In the genomic region with DNA sequence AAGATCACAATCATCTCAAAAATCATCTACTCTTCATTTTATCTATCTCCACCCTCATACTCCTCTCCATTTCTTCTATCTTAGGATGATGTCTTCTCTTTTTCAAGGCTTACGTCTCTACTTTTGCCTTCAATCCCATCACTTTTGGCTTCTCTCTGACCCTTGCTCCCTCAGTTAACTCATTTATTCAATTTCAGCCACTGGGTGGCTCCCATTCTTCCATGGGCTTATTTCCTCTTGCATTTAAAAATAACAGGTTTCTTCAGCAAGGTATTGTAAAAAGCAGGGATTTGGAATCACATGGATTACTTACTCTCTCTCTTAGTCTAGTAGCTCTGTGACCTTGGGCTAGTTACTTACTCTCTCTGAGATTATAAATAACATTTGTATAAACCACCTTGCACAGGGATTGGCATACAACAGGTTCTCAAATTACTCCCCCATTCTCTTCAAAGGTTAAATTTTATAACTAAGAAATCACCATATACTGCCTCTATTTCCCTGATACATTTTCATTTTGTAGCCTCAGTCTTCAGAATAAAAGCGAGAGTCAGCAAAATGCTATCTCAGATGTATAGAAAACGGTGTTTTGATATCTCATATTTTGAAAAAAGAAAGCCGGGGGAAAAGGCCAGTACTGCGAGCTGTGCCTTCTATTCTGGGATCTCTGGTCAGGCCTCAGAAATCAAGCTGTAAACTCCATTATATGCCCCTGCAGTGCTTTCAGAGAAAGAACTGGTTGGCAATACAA, we compare ENCODE assay signal across 12 cellular contexts. TPM values are rescaled to one million over a fixed set of nuclear protein-coding genes. Genes with fewer than 3 reads are reported as not detected.
A peak's percentile ranks its signal among the peaks of the same experiment; 100 is the strongest.
DNase-seq lines count a peak whose midpoint lies in the region; ATAC-seq, FAIRE-seq and TF ChIP-seq lines count a peak whose summit lies in the region.
"Had no signal": no experiment of that assay in that cellular context is flagged by ENCODE, and none has a peak within 500 bp of the region (broad histone marks: within the 10 kb centered on the region; RNA-seq: fewer than 3 reads in every experiment).

No MANE protein-coding gene starts in this region.

- peaks cover 20% of the 10 kb centered on the region for H3K79me1 ChIP-seq in mesenchymal stem cell (replicated peaks; ENCODE audit: low read length, poor library complexity, severe bottlenecking)

- H2AFZ ChIP-seq in K562 (ENCODE audit: low read depth, low read length) (no peak overlapping the region), mesenchymal stem cell (ENCODE audit: low read depth, low read length) (no peak overlapping the region)

- no peak overlapping the region for H2BK12ac ChIP-seq in mesenchymal stem cell (ENCODE audit: low read length in 2 of 2)

- H3K23ac ChIP-seq in mesenchymal stem cell (ENCODE audit: low read length in 2 of 2), result no peak overlapping the region

- no peaks in the 10 kb centered on the region for H4K20me1 ChIP-seq in K562 (replicated peaks; ENCODE audit: control insufficient read depth, insufficient read depth, low read length)

- intact Hi-C loops in K562 (cut with micrococcal nuclease), result no loop called here

- no peak overlapping the region for H3K4me3 Mint-ChIP-seq in natural killer cell treated with Interleukin-12 subunit alpha and Interleukin-12 subunit beta and Interleukin-15 and Interleukin-18, amount 100 ng/mL, for 72 hours

- 92% methylated on average over 5 of the region's 5 CpGs for WGBS in K562 (ENCODE audit: insufficient coverage, low coverage, missing lambda C conversion rate)
- WGBS in mesenchymal stem cell, result 97% methylated on average over 5 of the region's 5 CpGs

- H2AK5ac ChIP-seq in mesenchymal stem cell (ENCODE audit: low read length, severe bottlenecking), result no peak overlapping the region

- H3K9me3 Mint-ChIP-seq in natural killer cell treated with Interleukin-12 subunit alpha and Interleukin-12 subunit beta and Interleukin-15 and Interleukin-18, amount 100 ng/mL, for 72 hours, result no peaks in the 10 kb centered on the region

- H3K4me3 ChIP-seq in K562 (no peak overlapping the region), mesenchymal stem cell (ENCODE audit: insufficient read depth in 1 of 2, low read depth in 1 of 2, low read length in 2 of 2) (no peak overlapping the region)

- H4K91ac ChIP-seq in mesenchymal stem cell (ENCODE audit: low read length), result no peak overlapping the region

- FAIRE-seq in K562 (lab: Jason Lieb, UNC), result no peak

- no peak overlapping the region for H2BK15ac ChIP-seq in mesenchymal stem cell (ENCODE audit: low read depth, poor library complexity, severe bottlenecking)

- no peak for ATAC-seq in K562
- no peak for ATAC-seq in natural killer cell treated with Interleukin-12 subunit alpha and Interleukin-12 subunit beta and Interleukin-15 and Interleukin-18, amount 100 ng/mL, for 72 hours
- ATAC-seq: esophagus mucosa had no signal

- in situ Hi-C loops in K562 (cut with MboI), result no loop called here

- H3K36me3 Mint-ChIP-seq in natural killer cell treated with Interleukin-12 subunit alpha and Interleukin-12 subunit beta and Interleukin-15 and Interleukin-18, amount 100 ng/mL, for 72 hours, result peaks cover 60% of the 10 kb centered on the region

- H3K27me3 ChIP-seq in K562 (ENCODE audit: control insufficient read depth in 2 of 2, insufficient read depth in 2 of 2, low read length in 2 of 2), result no peaks in the 10 kb centered on the region
- no peaks in the 10 kb centered on the region for H3K27me3 ChIP-seq in mesenchymal stem cell (ENCODE audit: control insufficient read depth in 1 of 2, insufficient read depth in 1 of 2, low read length in 2 of 2)

- H4K8ac ChIP-seq in mesenchymal stem cell (ENCODE audit: low read length), result no peak overlapping the region

- H2BK5ac ChIP-seq in mesenchymal stem cell (ENCODE audit: low read depth, low read length, poor library complexity, severe bottlenecking), result no peak overlapping the region

- no peak overlapping the region for H3K4ac ChIP-seq in mesenchymal stem cell (ENCODE audit: low read depth in 1 of 2, low read length in 2 of 2)

- CTCF ChIA-PET in K562 (lab: Yijun Ruan, JAX; ENCODE audit: low intra/inter-chr PET ratio), result interaction anchor here (0.6 kb wide), 2 partner anchors 13 to 77 kb away, joined by 3 read pairs; no protein-coding TSS in a partner anchor

- no peak overlapping the region for H3K14ac ChIP-seq in mesenchymal stem cell (ENCODE audit: low read length in 2 of 2)

- peaks cover 93% of the 10 kb centered on the region for H3K79me2 ChIP-seq in K562 (ENCODE audit: control insufficient read depth, insufficient read depth, low read length)

- TF ChIP-seq CTCF in LNCAP (IDR thresholded peaks at IDR 0.05), result peak; percentile 36
- peak; percentile 30 to 53 (median 34); a peak in 4 of 6 replicates for TF ChIP-seq CTCF in K562 (IDR thresholded peaks at IDR 0.05 in 2 of 3, conservative IDR thresholded peaks at IDR 0.05 in 1 of 3; ENCODE audit: insufficient read depth in 2 of 3, low read depth in 1 of 3, low read length in 3 of 3)

- H3K27ac Mint-ChIP-seq in natural killer cell treated with Interleukin-12 subunit alpha and Interleukin-12 subunit beta and Interleukin-15 and Interleukin-18, amount 100 ng/mL, for 72 hours, result peak overlapping the region in 1 of 2 donors; percentile 14

- TF ChIP-seq EP300 in K562 (IDR thresholded peaks at IDR 0.05; ENCODE audit: low read length), result no peak

- H3K27me3 Mint-ChIP-seq in natural killer cell treated with Interleukin-12 subunit alpha and Interleukin-12 subunit beta and Interleukin-15 and Interleukin-18, amount 100 ng/mL, for 72 hours, result no peaks in the 10 kb centered on the region

- peaks cover 10 to 24% of the 10 kb centered on the region in 2 experiments; a peak in 4 of 5 replicates for H3K4me1 ChIP-seq in K562 (replicated peaks in 1 of 2; ENCODE audit: control insufficient read depth in 2 of 2, insufficient read depth in 2 of 2, low read length in 2 of 2)
- peaks cover 6% of the 10 kb centered on the region for H3K4me1 ChIP-seq in mesenchymal stem cell (ENCODE audit: control insufficient read depth, insufficient read depth, low read depth, low read length)

- TF ChIP-seq RAD21 in K562 (CRISPR knock-in tag; conservative IDR thresholded peaks at IDR 0.05 in 1 of 2, IDR thresholded peaks at IDR 0.05 in 1 of 2), result no peak; a peak in 1 of 4 replicates

- H3K9me3 ChIP-seq in K562 (replicated peaks; ENCODE audit: control insufficient read depth, insufficient read depth, low read depth, low read length) (no peaks in the 10 kb centered on the region; the same call in 1 of the 2 replicates), mesenchymal stem cell (ENCODE audit: control insufficient read depth, low read length) (no peaks in the 10 kb centered on the region)

- peaks cover 44 to 45% of the 10 kb centered on the region in 2 donors for H3K4me1 Mint-ChIP-seq in natural killer cell treated with Interleukin-12 subunit alpha and Interleukin-12 subunit beta and Interleukin-15 and Interleukin-18, amount 100 ng/mL, for 72 hours (ENCODE audit: low read depth in 2 of 2)

- H2BK120ac ChIP-seq in mesenchymal stem cell (ENCODE audit: low read depth, low read length), result no peak overlapping the region

- H3K9ac ChIP-seq in K562 (ENCODE audit: insufficient read depth in 1 of 2, low read depth in 2 of 2, low read length in 2 of 2) (no peak overlapping the region), mesenchymal stem cell (ENCODE audit: low read length) (peak overlapping the region; percentile 3)

- H3K36me3 ChIP-seq in K562 (ENCODE audit: control insufficient read depth, insufficient read depth, low read length) (peaks cover 90% of the 10 kb centered on the region), mesenchymal stem cell (ENCODE audit: control insufficient read depth in 1 of 2, insufficient read depth in 2 of 2, low read depth in 1 of 2, low read length in 2 of 2) (peaks cover 15 to 76% of the 10 kb centered on the region in 2 experiments)

- POLR2A ChIA-PET in K562 (lab: Yijun Ruan, JAX), result interaction anchor here (0.6 to 0.7 kb wide), 3 partner anchors 59 to 564 kb away, joined by 3 read pairs; no protein-coding TSS in a partner anchor

- H3K27ac ChIP-seq in K562 (ENCODE audit: extremely low read depth, low read depth, low read length) (no peak overlapping the region), mesenchymal stem cell (ENCODE audit: low read length, poor library complexity, severe bottlenecking) (no peak overlapping the region)

- TF ChIP-seq POLR2A in K562 (conservative IDR thresholded peaks at IDR 0.05), result no peak

- BruUV-seq in K562 (replicated peaks; lab: Mats Ljungman, UMichigan), result no TSS peak

- DNase-seq in EH (ENCODE audit: low read depth) (peak; percentile 11), K562 (ENCODE audit: extremely low read depth in 1 of 4, low spot score in 3 of 4) (peak in 3 of 4 experiments; percentile 36 to 48 (median 39)), mesenchymal stem cell (peak; percentile 30), NCI-H1436 treated with DMSO at 0.1 percent for 48 hours (lab: John Stamatoyannopoulos, UW) (no peak), retina (no peak)
- no peak for DNase-seq in activated CD4-positive, alpha-beta T cell treated with anti-CD3 and anti-CD28 coated beads for 1 hour
- no peak for DNase-seq in natural killer cell treated with Interleukin-12 subunit alpha and Interleukin-12 subunit beta and Interleukin-15 and Interleukin-18, amount 100 ng/mL, for 72 hours (ENCODE audit: low spot score)
- DNase-seq: EL; NCI-H2029; stimulated activated CD4-positive, alpha-beta T cell treated with anti-CD3 and anti-CD28 coated beads, Interleukin-4, amount 100 ng/mL, for 4 hours had no signal

- H3K18ac ChIP-seq in mesenchymal stem cell (ENCODE audit: low read depth in 1 of 2, low read length in 2 of 2), result no peak overlapping the region

- no peaks in the 10 kb centered on the region for H3K9me1 ChIP-seq in K562 (ENCODE audit: control insufficient read depth, insufficient read depth, low read length)

- H3K4me2 ChIP-seq in K562 (ENCODE audit: insufficient read depth, low read length) (no peak overlapping the region), mesenchymal stem cell (ENCODE audit: low read length, poor library complexity, severe bottlenecking) (no peak overlapping the region)

RNA-seq across cellular contexts. Expression of gene ZSCAN12, which starts 5.5 kb away (rescaled TPM):
- 20.1 and 58.9 TPM in 2 replicates for total RNA-seq in K562 (2011; cell fraction: chromatin; rRNA removed; ENCODE audit: low replicate concordance)
- 11.8 and 18.6 TPM in 2 replicates for total RNA-seq in K562 (2011; cell fraction: nucleolus; rRNA removed)
- 20.4 and 21.6 TPM in 2 replicates for total RNA-seq in K562 (2011; cell fraction: nucleoplasm; rRNA removed)
- total RNA-seq in K562 (2014; rRNA removed) (12.3 and 12.5 TPM in 2 replicates), K562 (2014; rRNA removed; fragmentation: Illumina TruSeq; extraction: Trizol) (19.4 and 22.6 TPM in 2 replicates), K562 (2015; rRNA removed; fragmentation: Illumina TruSeq; extraction: Trizol) (17.7 and 19.6 TPM in 2 replicates), K562 (2021) (12.1 and 12.5 TPM in 2 replicates)
- polyA plus RNA-seq in K562 (2011; rRNA removed) (14.5 and 18.5 TPM in 2 replicates), K562 (2014; fragmentation: Illumina TruSeq; extraction: Trizol) (12.3 and 14.5 TPM in 2 replicates), K562 (2014; fragmentation: Nextera tagmentation; extraction: Ambion mirVana) (1 to 10 TPM; 2.5 to 7.9 TPM), K562 (2014; rRNA removed) (10.4 and 11.4 TPM in 2 replicates)
- 3.8 and 6.5 TPM in 2 replicates for polyA plus RNA-seq in K562 (2011; cell fraction: cytosol; rRNA removed)
- 12.0 and 13.1 TPM in 2 replicates for polyA plus RNA-seq in K562 (2011; cell fraction: nucleus; rRNA removed)
- 5.6 and 7.0 TPM in 2 replicates for polyA plus RNA-seq in K562 (2012)
- polyA minus RNA-seq in K562 (2011; rRNA and poly(A)+ RNA removed), result 35.5 and 45.0 TPM in 2 replicates
- polyA minus RNA-seq in K562 (2011; cell fraction: cytosol; rRNA and poly(A)+ RNA removed), result 8.2 and 11.4 TPM in 2 replicates
- 17.8 and 33.1 TPM in 2 replicates for polyA minus RNA-seq in K562 (2011; cell fraction: nucleus; rRNA and poly(A)+ RNA removed)
- 2.5 TPM for polyA plus RNA-seq in mesenchymal stem cell (2013, experiment 1 of 2)
- polyA plus RNA-seq in mesenchymal stem cell (2013, experiment 2 of 2), result 2.4 TPM
- 1 to 10 TPM; 6.9 to 9.9 TPM for total RNA-seq in natural killer cell treated with Interleukin-12 subunit alpha and Interleukin-12 subunit beta and Interleukin-15 and Interleukin-18, amount 100 ng/mL, for 72 hours

RNA-seq across cellular contexts. Expression of gene ZKSCAN3, which starts 44.3 kb away (rescaled TPM):
- 18.5 and 26.6 TPM in 2 replicates for total RNA-seq in K562 (2011; cell fraction: chromatin; rRNA removed; ENCODE audit: low replicate concordance)
- 8.7 and 9.0 TPM in 2 replicates for total RNA-seq in K562 (2011; cell fraction: nucleolus; rRNA removed)
- 14.7 and 21.2 TPM in 2 replicates for total RNA-seq in K562 (2011; cell fraction: nucleoplasm; rRNA removed)
- 5.5 and 9.1 TPM in 2 replicates for total RNA-seq in K562 (2014; rRNA removed)
- 12.4 and 12.8 TPM in 2 replicates for total RNA-seq in K562 (2014; rRNA removed; fragmentation: Illumina TruSeq; extraction: Trizol)
- total RNA-seq in K562 (2015; rRNA removed; fragmentation: Illumina TruSeq; extraction: Trizol), result 12.2 and 12.4 TPM in 2 replicates
- 10.2 and 11.1 TPM in 2 replicates for total RNA-seq in K562 (2021)
- 11.4 and 12.2 TPM in 2 replicates for polyA plus RNA-seq in K562 (2011; rRNA removed)
- 4.1 and 7.4 TPM in 2 replicates for polyA plus RNA-seq in K562 (2011; cell fraction: cytosol; rRNA removed)
- polyA plus RNA-seq in K562 (2011; cell fraction: nucleus; rRNA removed), result 13.7 and 16.5 TPM in 2 replicates
- 6.5 and 6.8 TPM in 2 replicates for polyA plus RNA-seq in K562 (2012)
- 9.0 and 10.4 TPM in 2 replicates for polyA plus RNA-seq in K562 (2014; fragmentation: Illumina TruSeq; extraction: Trizol)
- 1 to 10 TPM; 3.0 to 4.3 TPM for polyA plus RNA-seq in K562 (2014; fragmentation: Nextera tagmentation; extraction: Ambion mirVana)
- polyA plus RNA-seq in K562 (2014; rRNA removed), result 6.9 and 8.0 TPM in 2 replicates
- polyA minus RNA-seq in K562 (2011; rRNA and poly(A)+ RNA removed), result 7.9 and 12.8 TPM in 2 replicates
- polyA minus RNA-seq in K562 (2011; cell fraction: cytosol; rRNA and poly(A)+ RNA removed), result 4.5 and 6.7 TPM in 2 replicates
- 3.8 and 7.0 TPM in 2 replicates for polyA minus RNA-seq in K562 (2011; cell fraction: nucleus; rRNA and poly(A)+ RNA removed)
- 2.4 TPM for polyA plus RNA-seq in mesenchymal stem cell (2013, experiment 1 of 2)
- polyA plus RNA-seq in mesenchymal stem cell (2013, experiment 2 of 2), result 2.6 TPM
- 1 to 10 TPM; 3.1 to 4.6 TPM for total RNA-seq in natural killer cell treated with Interleukin-12 subunit alpha and Interleukin-12 subunit beta and Interleukin-15 and Interleukin-18, amount 100 ng/mL, for 72 hours

RNA-seq across cellular contexts. Expression of gene ZSCAN23, which starts 49.2 kb away (rescaled TPM):
- total RNA-seq in K562 (2011; cell fraction: chromatin; rRNA removed; ENCODE audit: low replicate concordance), result 0.90 and 1.3 TPM in 2 replicates
- total RNA-seq in K562 (2011; cell fraction: nucleolus; rRNA removed), result 0.17 and 0.66 TPM in 2 replicates
- 0.59 and 0.92 TPM in 2 replicates for total RNA-seq in K562 (2011; cell fraction: nucleoplasm; rRNA removed)
- total RNA-seq in K562 (2014; rRNA removed), result 0.05 and 0.16 TPM in 2 replicates
- total RNA-seq in K562 (2014; rRNA removed; fragmentation: Illumina TruSeq; extraction: Trizol), result 0.25 and 0.32 TPM in 2 replicates
- 0.29 and 0.30 TPM in 2 replicates for total RNA-seq in K562 (2015; rRNA removed; fragmentation: Illumina TruSeq; extraction: Trizol)
- total RNA-seq in K562 (2021), result 0.22 and 0.34 TPM in 2 replicates
- polyA plus RNA-seq in K562 (2011; rRNA removed), result 0.24 and 0.49 TPM in 2 replicates
- 0.21 TPM in 1 of 2 replicates, not detected in the other for polyA plus RNA-seq in K562 (2011; cell fraction: cytosol; rRNA removed)
- polyA plus RNA-seq in K562 (2011; cell fraction: nucleus; rRNA removed), result 0.36 and 0.72 TPM in 2 replicates
- 0.25 and 0.29 TPM in 2 replicates for polyA plus RNA-seq in K562 (2012)
- 0.18 and 0.19 TPM in 2 replicates for polyA plus RNA-seq in K562 (2014; fragmentation: Illumina TruSeq; extraction: Trizol)
- under 1 TPM in 1 of 2 experiments, not detected in 1; 0.08 TPM for polyA plus RNA-seq in K562 (2014; fragmentation: Nextera tagmentation; extraction: Ambion mirVana)
- 0.17 and 0.38 TPM in 2 replicates for polyA plus RNA-seq in K562 (2014; rRNA removed)
- 0.25 and 1.1 TPM in 2 replicates for polyA minus RNA-seq in K562 (2011; rRNA and poly(A)+ RNA removed)
- polyA minus RNA-seq in K562 (2011; cell fraction: cytosol; rRNA and poly(A)+ RNA removed), result not detected in 2 replicates
- 0.40 and 1.4 TPM in 2 replicates for polyA minus RNA-seq in K562 (2011; cell fraction: nucleus; rRNA and poly(A)+ RNA removed)
- polyA plus RNA-seq in mesenchymal stem cell (2013, experiment 1 of 2), result 0.64 TPM
- polyA plus RNA-seq in mesenchymal stem cell (2013, experiment 2 of 2), result 1.0 TPM
- total RNA-seq in natural killer cell treated with Interleukin-12 subunit alpha and Interleukin-12 subunit beta and Interleukin-15 and Interleukin-18, amount 100 ng/mL, for 72 hours, result 1 to 10 TPM in 1 of 2 donors, under 1 TPM in 1; 0.40 to 1.5 TPM

RNA-seq across cellular contexts. Expression of gene ZSCAN31, which starts 58.1 kb away (rescaled TPM):
- total RNA-seq in K562 (2011; cell fraction: chromatin; rRNA removed; ENCODE audit: low replicate concordance), result 6.8 and 10.3 TPM in 2 replicates
- 4.2 and 5.4 TPM in 2 replicates for total RNA-seq in K562 (2011; cell fraction: nucleolus; rRNA removed)
- total RNA-seq in K562 (2011; cell fraction: nucleoplasm; rRNA removed), result 4.0 and 5.6 TPM in 2 replicates
- total RNA-seq in K562 (2014; rRNA removed) (4.1 and 6.3 TPM in 2 replicates), K562 (2014; rRNA removed; fragmentation: Illumina TruSeq; extraction: Trizol) (8.4 and 9.0 TPM in 2 replicates), K562 (2015; rRNA removed; fragmentation: Illumina TruSeq; extraction: Trizol) (11.4 and 12.1 TPM in 2 replicates), K562 (2021) (5.7 and 7.4 TPM in 2 replicates)
- polyA plus RNA-seq in K562 (2011; rRNA removed) (8.4 and 9.8 TPM in 2 replicates), K562 (2014; fragmentation: Illumina TruSeq; extraction: Trizol) (7.9 and 8.5 TPM in 2 replicates), K562 (2014; fragmentation: Nextera tagmentation; extraction: Ambion mirVana) (1 to 10 TPM; 5.0 to 7.0 TPM), K562 (2014; rRNA removed) (3.9 and 5.7 TPM in 2 replicates)
- polyA plus RNA-seq in K562 (2011; cell fraction: cytosol; rRNA removed), result 4.4 and 6.1 TPM in 2 replicates
- 9.8 and 10.5 TPM in 2 replicates for polyA plus RNA-seq in K562 (2011; cell fraction: nucleus; rRNA removed)
- 6.8 and 11.1 TPM in 2 replicates for polyA plus RNA-seq in K562 (2012)
- 16.6 and 17.6 TPM in 2 replicates for polyA minus RNA-seq in K562 (2011; rRNA and poly(A)+ RNA removed)
- polyA minus RNA-seq in K562 (2011; cell fraction: cytosol; rRNA and poly(A)+ RNA removed), result 4.2 and 6.7 TPM in 2 replicates
- polyA minus RNA-seq in K562 (2011; cell fraction: nucleus; rRNA and poly(A)+ RNA removed), result 5.3 and 8.2 TPM in 2 replicates
- polyA plus RNA-seq in mesenchymal stem cell (2013, experiment 1 of 2), result 1.3 TPM
- polyA plus RNA-seq in mesenchymal stem cell (2013, experiment 2 of 2), result 1.2 TPM
- 1 to 10 TPM in 1 of 2 donors, under 1 TPM in 1; 0.40 to 2.0 TPM for total RNA-seq in natural killer cell treated with Interleukin-12 subunit alpha and Interleukin-12 subunit beta and Interleukin-15 and Interleukin-18, amount 100 ng/mL, for 72 hours

Comparison
In these comparisons a context has a peak if more than half of its experiments do, and no peak if none do; other contexts are left out.
1. DNase-seq: peak in EH (single experiment), K562 (3 of 4) and mesenchymal stem cell (single experiment); none in NCI-H1436 treated with DMSO at 0.1 percent for 48 hours (single experiment), retina (single experiment), activated CD4-positive, alpha-beta T cell treated with anti-CD3 and anti-CD28 coated beads for 1 hour (single experiment) and natural killer cell treated with Interleukin-12 subunit alpha and Interleukin-12 subunit beta and Interleukin-15 and Interleukin-18, amount 100 ng/mL, for 72 hours (single experiment).